11 cellular contexts compared by ENCODE assay signal in the genomic region with DNA sequence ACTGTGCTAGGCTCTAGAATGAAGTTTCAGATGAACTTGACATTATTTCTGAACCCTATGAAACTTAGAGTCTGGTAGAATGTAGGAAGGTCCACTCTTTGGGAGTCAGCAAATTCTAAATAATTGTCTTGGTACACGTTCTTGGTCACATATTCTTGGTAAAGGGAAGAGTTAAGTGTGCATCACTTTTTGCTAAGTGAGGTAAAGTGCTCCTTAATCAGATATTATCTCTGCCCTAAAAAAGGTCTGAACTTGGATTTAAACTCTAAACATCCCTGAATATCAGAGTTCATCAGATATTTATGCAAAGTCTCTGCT. TPM values are rescaled to one million over a fixed set of nuclear protein-coding genes. Genes with fewer than 3 reads are reported as not detected.
DNase-seq lines count a peak whose midpoint lies in the region; ATAC-seq, FAIRE-seq and TF ChIP-seq lines count a peak whose summit lies in the region.
"Had no signal": no experiment of that assay in that cellular context is flagged by ENCODE, and none has a peak within 500 bp of the region (broad histone marks: within the 10 kb centered on the region; RNA-seq: fewer than 3 reads in every experiment).

No MANE protein-coding gene starts in this region.

- H3K4me1 Mint-ChIP-seq in CD14-positive monocyte, result peaks cover 10% of the 10 kb centered on the region

- 0% methylated on average over 1 of the region's 1 CpG for WGBS in K562 (ENCODE audit: insufficient coverage, low coverage, missing lambda C conversion rate)
- 59 to 78% (median 70%) methylated on average over 1 of the region's 1 CpG for WGBS in stomach, 5 donors

- TF ChIP-seq RAD21 in K562 (CRISPR knock-in tag; conservative IDR thresholded peaks at IDR 0.05 in 1 of 2, IDR thresholded peaks at IDR 0.05 in 1 of 2), result no peak

- peaks cover 0 to 2% (median 0%) of the 10 kb centered on the region in 3 donors for H3K27me3 Mint-ChIP-seq in CD14-positive monocyte (ENCODE audit: low read depth in 3 of 3)

- H3K9me1 ChIP-seq in K562 (ENCODE audit: control insufficient read depth, insufficient read depth, low read length), result no peaks in the 10 kb centered on the region

- H3K4me3 ChIP-seq in Karpas-422 (ENCODE audit: low read length), result no peak overlapping the region
- 0 out of 2 replicates have a peak overlapping the region, but pooled peaks have one; percentile 4 for H3K4me3 ChIP-seq in K562
- no peak overlapping the region for H3K4me3 ChIP-seq in stomach
- H3K4me3 ChIP-seq: right lobe of liver had no signal

- no peak for TF ChIP-seq POLR2A in K562 (conservative IDR thresholded peaks at IDR 0.05)
- TF ChIP-seq POLR2A in stomach (IDR thresholded peaks at IDR 0.05), result no peak

- no peak for FAIRE-seq in K562 (lab: Jason Lieb, UNC)
- FAIRE-seq: endometrium had no signal

- DNase-seq in CD14-positive monocyte (ENCODE audit: low spot score) (no peak), Karpas-422 (no peak), K562 (ENCODE audit: extremely low read depth in 1 of 4, low spot score in 3 of 4) (no peak), stomach (no peak), HK-2 (ENCODE audit: unreplicated experiment) (no peak), DMS53 (lab: John Stamatoyannopoulos, UW) (no peak), NCI-H524 (lab: John Stamatoyannopoulos, UW) (no peak)
- DNase-seq: CD8-positive, alpha-beta memory T cell; right lobe of liver had no signal

- H3K27ac Mint-ChIP-seq in CD14-positive monocyte, result no peak overlapping the region

- H3K36me3 Mint-ChIP-seq in CD14-positive monocyte, result no peaks in the 10 kb centered on the region

- H3K9ac ChIP-seq in Karpas-422 (ENCODE audit: low read length) (no peak overlapping the region), K562 (ENCODE audit: insufficient read depth in 1 of 2, low read depth in 2 of 2, low read length in 2 of 2) (peak overlapping the region in 1 of 2 experiments; percentile 61; a peak in 2 of 4 replicates)

- H3K36me3 ChIP-seq in Karpas-422 (ENCODE audit: insufficient read depth, low read length), result peaks cover 20% of the 10 kb centered on the region; the same call in 1 of the 2 replicates
- no peaks in the 10 kb centered on the region for H3K36me3 ChIP-seq in K562 (ENCODE audit: control insufficient read depth, insufficient read depth, low read length)
- peaks cover 0 to 79% (median 63%) of the 10 kb centered on the region in 4 donors for H3K36me3 ChIP-seq in stomach

- H3K4me1 ChIP-seq in Karpas-422 (ENCODE audit: low read length) (peaks cover 16% of the 10 kb centered on the region), K562 (replicated peaks in 1 of 2; ENCODE audit: control insufficient read depth in 2 of 2, insufficient read depth in 2 of 2, low read length in 2 of 2) (peaks cover 0 to 17% of the 10 kb centered on the region in 2 experiments; a peak in 3 of 5 replicates), stomach (peaks cover 0 to 11% (median 7%) of the 10 kb centered on the region in 4 donors)

- peak; percentile 20 for ATAC-seq in GM18519 (IDR thresholded peaks at IDR 0.05; ENCODE audit: low FRiP score, unreplicated experiment)
- peak; percentile 26 for ATAC-seq in K562
- ATAC-seq: right lobe of liver had no signal

- H4K20me1 ChIP-seq in Karpas-422 (ENCODE audit: insufficient read depth, low read depth, low read length) (no peaks in the 10 kb centered on the region), K562 (replicated peaks; ENCODE audit: control insufficient read depth, insufficient read depth, low read length) (no peaks in the 10 kb centered on the region)

- H2AFZ ChIP-seq in Karpas-422 (ENCODE audit: low read length), result no peak overlapping the region
- H2AFZ ChIP-seq in K562 (ENCODE audit: low read depth, low read length), result peak overlapping the region; percentile 91

- H3K9me3 Mint-ChIP-seq in CD14-positive monocyte, result no peaks in the 10 kb centered on the region
- H3K9me3 Mint-ChIP-seq: CD8-positive, alpha-beta memory T cell had no signal

- no peak for TF ChIP-seq EP300 in K562 (IDR thresholded peaks at IDR 0.05; ENCODE audit: low read length)
- no peak for TF ChIP-seq EP300 in stomach (IDR thresholded peaks at IDR 0.05)

- in situ Hi-C loops in K562 (cut with MboI), result no loop called here

- no peaks in the 10 kb centered on the region for H3K9me3 ChIP-seq in Karpas-422 (ENCODE audit: low read length)
- H3K9me3 ChIP-seq in K562 (replicated peaks; ENCODE audit: control insufficient read depth, insufficient read depth, low read depth, low read length), result no peaks in the 10 kb centered on the region
- no peaks in the 10 kb centered on the region for H3K9me3 ChIP-seq in stomach
- H3K9me3 ChIP-seq: right lobe of liver had no signal

- BruUV-seq in K562 (replicated peaks; lab: Mats Ljungman, UMichigan), result no TSS peak

- H3K9me2 ChIP-seq in Karpas-422 (replicated peaks; ENCODE audit: insufficient read depth, low read length), result no peaks in the 10 kb centered on the region

- POLR2A ChIA-PET in K562 (lab: Yijun Ruan, JAX), result interaction anchor here (0.7 kb wide), 1 partner anchor 15 kb away, joined by 3 read pairs; no protein-coding TSS in a partner anchor

- peak overlapping the region; percentile 4 to 79 for H3K4me3 Mint-ChIP-seq in CD14-positive monocyte
- H3K4me3 Mint-ChIP-seq: CD8-positive, alpha-beta memory T cell had no signal

- H3K79me2 ChIP-seq in Karpas-422 (ENCODE audit: low read length), result peaks cover 3% of the 10 kb centered on the region; the same call in 1 of the 2 replicates
- H3K79me2 ChIP-seq in K562 (ENCODE audit: control insufficient read depth, insufficient read depth, low read length), result no peaks in the 10 kb centered on the region

- CTCF ChIA-PET in K562 (lab: Yijun Ruan, JAX; ENCODE audit: low intra/inter-chr PET ratio), result no interaction called here

- H3K4me2 ChIP-seq in Karpas-422 (ENCODE audit: low read depth, low read length, poor library complexity, severe bottlenecking) (no peak overlapping the region), K562 (ENCODE audit: insufficient read depth, low read length) (peak overlapping the region; percentile 67)

- H3K27ac ChIP-seq in Karpas-422 (ENCODE audit: low read length), result peak overlapping the region; percentile 23; the same call in 1 of the 2 replicates
- H3K27ac ChIP-seq in K562 (ENCODE audit: extremely low read depth, low read depth, low read length), result peak overlapping the region; percentile 65
- H3K27ac ChIP-seq in stomach, result no peak overlapping the region
- H3K27ac ChIP-seq: right lobe of liver had no signal

- TF ChIP-seq CTCF in CD14-positive monocyte (IDR thresholded peaks at IDR 0.05), result no peak
- TF ChIP-seq CTCF in K562 (IDR thresholded peaks at IDR 0.05 in 2 of 3, conservative IDR thresholded peaks at IDR 0.05 in 1 of 3; ENCODE audit: insufficient read depth in 2 of 3, low read depth in 1 of 3, low read length in 3 of 3), result no peak
- no peak for TF ChIP-seq CTCF in stomach (IDR thresholded peaks at IDR 0.05)

- intact Hi-C loops in CD14-positive monocyte (cut with micrococcal nuclease), result no loop called here
- intact Hi-C loops in K562 (cut with micrococcal nuclease), result loop anchor here (5.0 kb wide), 2 partner anchors 67 to 117 kb away; a partner anchor contains a TSS
- intact Hi-C loops in stomach (cut with DNase I; ENCODE audit: low total_unique reads), result no loop called here

- H3K27me3 ChIP-seq in Karpas-422 (ENCODE audit: low read length) (no peaks in the 10 kb centered on the region), K562 (ENCODE audit: control insufficient read depth in 2 of 2, insufficient read depth in 2 of 2, low read length in 2 of 2) (no peaks in the 10 kb centered on the region), stomach (no peaks in the 10 kb centered on the region)
- H3K27me3 ChIP-seq: right lobe of liver had no signal

RNA-seq across cellular contexts. Expression of a gene that starts 7.2 kb away (rescaled TPM):
- polyA plus RNA-seq in CD14-positive monocyte, result 1 to 10 TPM; 2.9 to 3.1 TPM
- 68.1 and 149 TPM in 2 replicates for total RNA-seq in Karpas-422 (2014; rRNA removed; shearing (Covaris generic); ENCODE audit: low replicate concordance)
- not detected in 2 replicates for total RNA-seq in K562 (2011; cell fraction: chromatin; rRNA removed; ENCODE audit: low replicate concordance)
- total RNA-seq in K562 (2011; cell fraction: nucleolus; rRNA removed), result not detected in 2 replicates
- not detected in 2 replicates for total RNA-seq in K562 (2011; cell fraction: nucleoplasm; rRNA removed)
- not detected in 2 replicates for total RNA-seq in K562 (2014; rRNA removed)
- total RNA-seq in K562 (2014; rRNA removed; fragmentation: Illumina TruSeq; extraction: Trizol), result not detected in 2 replicates
- total RNA-seq in K562 (2015; rRNA removed; fragmentation: Illumina TruSeq; extraction: Trizol), result not detected in 2 replicates
- 0.31 and 0.98 TPM in 2 replicates for total RNA-seq in K562 (2021)
- polyA plus RNA-seq in K562 (2011; rRNA removed), result not detected in 2 replicates
- polyA plus RNA-seq in K562 (2011; cell fraction: cytosol; rRNA removed), result not detected in 2 replicates
- not detected in 2 replicates for polyA plus RNA-seq in K562 (2011; cell fraction: nucleus; rRNA removed)
- not detected in 2 replicates for polyA plus RNA-seq in K562 (2012)
- not detected in 2 replicates for polyA plus RNA-seq in K562 (2014; fragmentation: Illumina TruSeq; extraction: Trizol)
- polyA plus RNA-seq in K562 (2014; fragmentation: Nextera tagmentation; extraction: Ambion mirVana), result not detected
- polyA plus RNA-seq in K562 (2014; rRNA removed), result 0.11 TPM in 1 of 2 replicates, not detected in the other
- polyA minus RNA-seq in K562 (2011; rRNA and poly(A)+ RNA removed), result not detected in 2 replicates
- not detected in 2 replicates for polyA minus RNA-seq in K562 (2011; cell fraction: cytosol; rRNA and poly(A)+ RNA removed)
- 0.33 TPM in 1 of 2 replicates, not detected in the other for polyA minus RNA-seq in K562 (2011; cell fraction: nucleus; rRNA and poly(A)+ RNA removed)
- total RNA-seq in stomach, result 100 to 1,000 TPM in 1 of 5 donors, 10 to 100 TPM in 2, 1 to 10 TPM in 2; 1.7 to 371 (median 29.2) TPM
- 10 to 100 TPM; 55.6 to 80.8 (median 72.7) TPM for polyA plus RNA-seq in stomach

Comparison
In these comparisons a context has a peak if more than half of its experiments do, and no peak if none do; other contexts are left out.
1. H3K27ac ChIP-seq: peak in Karpas-422 (single experiment) and K562 (single experiment); none in stomach (0 of 5).